Comparison of ENCODE assay signal across 20 cellular contexts in genomic region chr3:188518835-188519452, GRCh38.
"Had no signal": no experiment of that assay in that cellular context is flagged by ENCODE, and none has a peak within 500 bp of the region (broad histone marks: within the 10 kb centered on the region; RNA-seq: fewer than 3 reads in every experiment).

No MANE protein-coding gene starts in this region.

- H3K27ac ChIP-seq: foreskin keratinocyte, left lung, neural progenitor cell, prostate gland, testis, vagina had no signal

- H3K27ac Mint-ChIP-seq: activated CD4-positive, alpha-beta memory T cell treated with anti-CD3 and anti-CD28 coated beads, Interleukin-2, amount 10 ng/mL, durations not matched to agents 7 days and 5 days; activated CD4-positive, alpha-beta T cell treated with anti-CD3 and anti-CD28 coated beads, Interleukin-2, amount 10 ng/mL, durations not matched to agents 24 days and 14 days; activated naive CD8-positive, alpha-beta T cell treated with anti-CD3 and anti-CD28 coated beads, Interleukin-2, amount 50 U/mL, for 24 hours; dendritic cell treated with granulocyte-macrophage colony-stimulating factor and Interleukin-4, amounts not matched to agents 40 ng/mL and 50 ng/mL, for 4 days; mesothelial cell of epicardium; naive thymus-derived CD8-positive, alpha-beta T cell; neural progenitor cell had no signal

- H3K4me1 ChIP-seq: foreskin keratinocyte, prostate gland, testis had no signal

- H3K9ac ChIP-seq: neural progenitor cell had no signal

- H3K9me3 ChIP-seq: left lung, prostate gland, testis, vagina had no signal

- H3K4me3 ChIP-seq: left lung, neural progenitor cell, prostate gland, testis, vagina had no signal

- H3K4me1 Mint-ChIP-seq: naive thymus-derived CD8-positive, alpha-beta T cell had no signal

- FAIRE-seq: endometrium had no signal

- H3K27me3 ChIP-seq: foreskin keratinocyte, left lung, neural progenitor cell, testis, vagina had no signal

- H3K9me3 Mint-ChIP-seq: activated CD4-positive, alpha-beta memory T cell treated with anti-CD3 and anti-CD28 coated beads, Interleukin-2, amount 10 ng/mL, durations not matched to agents 7 days and 5 days; activated naive CD8-positive, alpha-beta T cell treated with anti-CD3 and anti-CD28 coated beads, Interleukin-2, amount 50 U/mL, for 24 hours; naive thymus-derived CD8-positive, alpha-beta T cell; neural progenitor cell had no signal

- DNase-seq: activated CD4-positive, alpha-beta memory T cell treated with anti-CD3 and anti-CD28 coated beads, Interleukin-2, amount 10 ng/mL, durations not matched to agents 7 days and 5 days; activated CD4-positive, alpha-beta T cell treated with anti-CD3 and anti-CD28 coated beads, Interleukin-2, amount 10 ng/mL, durations not matched to agents 24 days and 14 days; activated effector memory CD4-positive, alpha-beta T cell treated with anti-CD3 and anti-CD28 coated beads, Interleukin-2, amount 50 U/mL, for 16 hours; activated naive CD4-positive, alpha-beta T cell treated with anti-CD3 and anti-CD28 coated beads, Interleukin-2, amount 50 U/mL, for 16 hours; activated naive CD8-positive, alpha-beta T cell treated with anti-CD3 and anti-CD28 coated beads, Interleukin-2, amount 50 U/mL, for 24 hours; activated T-cell treated with anti-CD3 and anti-CD28 coated beads for 4 hours; effector CD4-positive, alpha-beta T cell; foreskin keratinocyte; left lung; naive thymus-derived CD8-positive, alpha-beta T cell; stimulated activated CD4-positive, alpha-beta T cell treated with anti-CD3 and anti-CD28 coated beads, Interleukin-12 subunit alpha, Interleukin-12 subunit beta, amount 100 ng/mL, for 4 hours; stimulated activated CD4-positive, alpha-beta T cell treated with anti-CD3 and anti-CD28 coated beads, Interleukin-4, amount 100 ng/mL, for 4 hours; testis; trophoblast cell had no signal

- H3K27me3 Mint-ChIP-seq: activated CD4-positive, alpha-beta memory T cell treated with anti-CD3 and anti-CD28 coated beads, Interleukin-2, amount 10 ng/mL, durations not matched to agents 7 days and 5 days; activated CD4-positive, alpha-beta T cell treated with anti-CD3 and anti-CD28 coated beads, Interleukin-2, amount 10 ng/mL, durations not matched to agents 24 days and 14 days; activated naive CD8-positive, alpha-beta T cell treated with anti-CD3 and anti-CD28 coated beads, Interleukin-2, amount 50 U/mL, for 24 hours; dendritic cell treated with granulocyte-macrophage colony-stimulating factor and Interleukin-4, amounts not matched to agents 40 ng/mL and 50 ng/mL, for 4 days; naive thymus-derived CD8-positive, alpha-beta T cell had no signal

- H3K4me3 Mint-ChIP-seq: activated CD4-positive, alpha-beta memory T cell treated with anti-CD3 and anti-CD28 coated beads, Interleukin-2, amount 10 ng/mL, durations not matched to agents 7 days and 5 days; activated CD4-positive, alpha-beta T cell treated with anti-CD3 and anti-CD28 coated beads, Interleukin-2, amount 10 ng/mL, durations not matched to agents 24 days and 14 days; activated naive CD8-positive, alpha-beta T cell treated with anti-CD3 and anti-CD28 coated beads, Interleukin-2, amount 50 U/mL, for 24 hours; dendritic cell treated with granulocyte-macrophage colony-stimulating factor and Interleukin-4, amounts not matched to agents 40 ng/mL and 50 ng/mL, for 4 days; mesothelial cell of epicardium; naive thymus-derived CD8-positive, alpha-beta T cell; neural progenitor cell had no signal

- H3K36me3 ChIP-seq: left lung, neural progenitor cell, prostate gland, vagina had no signal
